30 cellular contexts compared by ENCODE assay signal in the genomic region with DNA sequence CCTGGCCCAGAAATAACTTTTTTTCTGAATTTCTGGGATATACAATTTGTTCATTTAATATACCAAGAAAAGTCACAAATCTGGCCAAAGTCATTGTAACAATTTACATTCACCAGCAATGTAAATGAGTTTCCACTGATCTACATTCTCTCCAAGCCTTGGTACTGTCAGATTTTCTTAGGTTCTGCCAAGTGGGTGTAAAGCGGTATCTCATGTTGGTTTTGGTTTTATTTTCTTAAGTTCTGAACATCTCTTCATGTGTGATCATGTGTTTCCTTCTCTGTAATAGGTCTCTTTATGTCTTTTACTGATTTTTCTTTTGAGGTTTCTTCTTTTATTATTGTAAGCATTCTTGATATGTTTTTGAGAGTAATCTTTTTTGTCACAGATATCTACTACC.
"Had no signal": no experiment of that assay in that cellular context is flagged by ENCODE, and none has a peak within 500 bp of the region (broad histone marks: within the 10 kb centered on the region; RNA-seq: fewer than 3 reads in every experiment).

No MANE protein-coding gene starts in this region.

- DNase-seq: activated B cell treated with CpG ODN at 0.5 μM for 24 hours; activated CD4-positive, alpha-beta memory T cell treated with anti-CD3 and anti-CD28 coated beads for 36 hours; activated CD4-positive, alpha-beta T cell treated with anti-CD3 and anti-CD28 coated beads for 4 hours; activated CD4-positive, alpha-beta T cell treated with anti-CD3 and anti-CD28 coated beads, Interleukin-2, amount 10 ng/mL, durations not matched to agents 24 days and 14 days; activated CD4-positive, alpha-beta T cell treated with anti-CD3 and anti-CD28 coated beads, Interleukin-2, amount 50 U/mL, for 1 hour; activated CD4-positive, alpha-beta T cell treated with anti-CD3 and anti-CD28 coated beads, Interleukin-2, amount 50 U/mL, for 4 hours; activated CD4-positive, CD25-positive, alpha-beta regulatory T cell treated with anti-CD3 and anti-CD28 coated beads, Interleukin-2, amount 50 U/mL, for 72 hours; activated CD8-positive, alpha-beta memory T cell treated with anti-CD3 and anti-CD28 coated beads for 24 hours; activated CD8-positive, alpha-beta memory T cell treated with anti-CD3 and anti-CD28 coated beads, Interleukin-2, amount 10 ng/mL, durations not matched to agents 7 days and 5 days; activated CD8-positive, alpha-beta memory T cell treated with anti-CD3 and anti-CD28 coated beads, Interleukin-2, amount 50 U/mL, for 48 hours; activated CD8-positive, alpha-beta T cell treated with anti-CD3 and anti-CD28 coated beads, Interleukin-2, amount 10 ng/mL, durations not matched to agents 7 days and 5 days; activated effector memory CD4-positive, alpha-beta T cell treated with Interleukin-2 at 50 U/mL for 16 hours; activated gamma-delta T cell; activated naive CD4-positive, alpha-beta T cell treated with anti-CD3 and anti-CD28 coated beads, Interleukin-2, amount 10 ng/mL, durations not matched to agents 7 days and 5 days; activated naive CD4-positive, alpha-beta T cell treated with Interleukin-2 at 50 U/mL for 16 hours; activated naive CD8-positive, alpha-beta T cell treated with anti-CD3 and anti-CD28 coated beads, Interleukin-2, amount 10 ng/mL, durations not matched to agents 7 days and 5 days; activated naive CD8-positive, alpha-beta T cell treated with anti-CD3 and anti-CD28 coated beads, Interleukin-2, amount 50 U/mL, for 24 hours; activated T-cell treated with anti-CD3 and anti-CD28 coated beads, Interleukin-2, amount 50 U/mL, for 24 hours; activated T-cell treated with anti-CD3 and anti-CD28 coated beads, Interleukin-2, amount 50 U/mL, for 48 hours; amygdala; anterior cingulate cortex; caudate nucleus; T-helper 1 cell; T-helper 2 cell; T-helper 9 cell had no signal

- ATAC-seq: activated CD8-positive, alpha-beta memory T cell treated with anti-CD3 and anti-CD28 coated beads, Interleukin-2, amount 10 ng/mL, durations not matched to agents 7 days and 5 days; activated CD8-positive, alpha-beta T cell treated with anti-CD3 and anti-CD28 coated beads, Interleukin-2, amount 10 ng/mL, durations not matched to agents 7 days and 5 days; activated naive CD8-positive, alpha-beta T cell treated with anti-CD3 and anti-CD28 coated beads, Interleukin-2, amount 50 U/mL, for 24 hours had no signal

- H3K4me3 ChIP-seq: ascending aorta, cardiac muscle cell had no signal

- H3K36me3 ChIP-seq: ascending aorta, cardiac muscle cell had no signal

- H3K27me3 ChIP-seq: ascending aorta, cardiac muscle cell had no signal

- H3K27ac ChIP-seq: ascending aorta, cardiac muscle cell, VCaP had no signal

- FAIRE-seq: bronchial epithelial cell, TTC549 had no signal

- H3K4me1 ChIP-seq: ascending aorta had no signal
